Comparison of ENCODE assay signal across 1 cellular context in genomic region chr10:110067960-110068770, GRCh38.
A peak's percentile ranks its signal among the peaks of the same experiment; 100 is the strongest.
TF ChIP-seq lines count a peak whose summit lies in the region.

No MANE protein-coding gene starts in this region.

TF ChIP-seq in K562, 482 proteins besides CTCF, POLR2A, EP300 and RAD21 (continued from another document and continues in another):
- TF ChIP-seq ARID4B (CRISPR knock-in tag; IDR thresholded peaks at IDR 0.05) (no peak), GTF2B (IDR thresholded peaks at IDR 0.05; ENCODE audit: extremely low read depth, insufficient read length) (no peak), ZKSCAN3 (CRISPR knock-in tag; IDR thresholded peaks at IDR 0.05) (no peak), ZBTB40 (IDR thresholded peaks at IDR 0.05) (no peak), ZBTB40 (CRISPR knock-in tag; IDR thresholded peaks at IDR 0.05) (no peak), ILK (tag; IDR thresholded peaks at IDR 0.05; ENCODE audit: borderline replicate concordance, low read depth) (no peak), AFF4 (CRISPR knock-in tag; IDR thresholded peaks at IDR 0.05) (no peak), MEIS2 (IDR thresholded peaks at IDR 0.05; ENCODE audit: partially characterized antibody) (peak; percentile 75), EHMT2 (IDR thresholded peaks at IDR 0.05) (peak; percentile 56; the same call in 1 of the 2 replicates), ZNF146 (CRISPR knock-in tag; IDR thresholded peaks at IDR 0.05; ENCODE audit: unreplicated experiment) (no peak), KDM2B (CRISPR knock-in tag; IDR thresholded peaks at IDR 0.05) (no peak), PBX2 (CRISPR knock-in tag; IDR thresholded peaks at IDR 0.05; ENCODE audit: low read depth) (no peak), PBX2 (tag; conservative IDR thresholded peaks at IDR 0.05; ENCODE audit: low read depth) (peak; percentile 68), ZNF586 (CRISPR knock-in tag; conservative IDR thresholded peaks at IDR 0.05) (no peak), PKNOX1 (IDR thresholded peaks at IDR 0.05) (peak; percentile 87), GTF2F1 (IDR thresholded peaks at IDR 0.05; ENCODE audit: low read depth, low read length) (no peak), MYC (IDR thresholded peaks at IDR 0.05; ENCODE audit: low read depth, low read length) (no peak), MYC (CRISPR knock-in tag; IDR thresholded peaks at IDR 0.05; ENCODE audit: borderline replicate concordance, low read depth) (no peak), THRA (IDR thresholded peaks at IDR 0.05) (no peak), ZNF436 (CRISPR knock-in tag; IDR thresholded peaks at IDR 0.05) (no peak), ARNT (IDR thresholded peaks at IDR 0.05) (no peak), CREM (IDR thresholded peaks at IDR 0.05; ENCODE audit: low read depth) (0 out of 2 replicates have a peak, but pooled peaks have one; percentile 5), CGGBP1 (CRISPR knock-in tag; IDR thresholded peaks at IDR 0.05) (no peak), TAF7 (tag; IDR thresholded peaks at IDR 0.05) (no peak), C11orf30 (IDR thresholded peaks at IDR 0.05; ENCODE audit: low read depth) (no peak), GATAD2B (IDR thresholded peaks at IDR 0.05; ENCODE audit: borderline replicate concordance) (no peak), FIP1L1 (IDR thresholded peaks at IDR 0.05; ENCODE audit: low read depth, low read length, poor library complexity, severe bottlenecking) (no peak), SRSF1 (IDR thresholded peaks at IDR 0.05; ENCODE audit: low read depth, low read length) (no peak), JUN (IDR thresholded peaks at IDR 0.05; ENCODE audit: borderline replicate concordance, low read depth, low read length) (no peak), JUN (CRISPR knock-in tag; IDR thresholded peaks at IDR 0.05; ENCODE audit: borderline replicate concordance) (no peak), MEF2D (tag; conservative IDR thresholded peaks at IDR 0.05; ENCODE audit: low read depth) (no peak)
